In the genomic region with DNA sequence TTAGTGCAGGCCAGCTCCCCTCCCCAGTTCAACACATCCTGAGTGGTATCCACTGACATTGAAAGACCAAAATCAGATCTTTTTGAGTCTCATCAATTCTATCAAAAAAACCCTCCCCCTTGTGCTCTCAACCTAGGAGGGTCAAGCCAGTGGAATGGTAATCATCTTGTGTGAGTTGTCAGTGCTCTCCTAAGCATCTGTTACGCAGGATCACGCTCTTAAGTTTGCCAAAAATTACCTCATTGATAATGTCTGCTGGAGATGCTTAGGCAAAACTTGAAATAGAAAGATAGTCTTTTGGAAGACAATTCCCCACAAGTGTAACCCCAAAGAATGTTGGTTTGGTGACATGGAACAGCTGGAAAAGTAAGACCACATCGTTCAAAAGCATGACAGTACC, we compare ENCODE assay signal across 1 cellular context.
TF ChIP-seq lines count a peak whose summit lies in the region.

No MANE protein-coding gene starts in this region.

TF ChIP-seq in H1, 55 proteins besides CTCF, POLR2A, EP300 and RAD21:
- TF ChIP-seq BACH1 (IDR thresholded peaks at IDR 0.05; ENCODE audit: low read length) (no peak), SAP30 (IDR thresholded peaks at IDR 0.05; ENCODE audit: insufficient read depth, insufficient replicate concordance, low read length) (no peak), KDM1A (IDR thresholded peaks at IDR 0.05; ENCODE audit: borderline replicate concordance, low read length) (no peak), SIRT6 (IDR thresholded peaks at IDR 0.05; ENCODE audit: low read length) (no peak), POU5F1 (IDR thresholded peaks at IDR 0.05; ENCODE audit: low read depth, low read length) (no peak)
